ENCODE assay signal across 15 cellular contexts in the genomic region with DNA sequence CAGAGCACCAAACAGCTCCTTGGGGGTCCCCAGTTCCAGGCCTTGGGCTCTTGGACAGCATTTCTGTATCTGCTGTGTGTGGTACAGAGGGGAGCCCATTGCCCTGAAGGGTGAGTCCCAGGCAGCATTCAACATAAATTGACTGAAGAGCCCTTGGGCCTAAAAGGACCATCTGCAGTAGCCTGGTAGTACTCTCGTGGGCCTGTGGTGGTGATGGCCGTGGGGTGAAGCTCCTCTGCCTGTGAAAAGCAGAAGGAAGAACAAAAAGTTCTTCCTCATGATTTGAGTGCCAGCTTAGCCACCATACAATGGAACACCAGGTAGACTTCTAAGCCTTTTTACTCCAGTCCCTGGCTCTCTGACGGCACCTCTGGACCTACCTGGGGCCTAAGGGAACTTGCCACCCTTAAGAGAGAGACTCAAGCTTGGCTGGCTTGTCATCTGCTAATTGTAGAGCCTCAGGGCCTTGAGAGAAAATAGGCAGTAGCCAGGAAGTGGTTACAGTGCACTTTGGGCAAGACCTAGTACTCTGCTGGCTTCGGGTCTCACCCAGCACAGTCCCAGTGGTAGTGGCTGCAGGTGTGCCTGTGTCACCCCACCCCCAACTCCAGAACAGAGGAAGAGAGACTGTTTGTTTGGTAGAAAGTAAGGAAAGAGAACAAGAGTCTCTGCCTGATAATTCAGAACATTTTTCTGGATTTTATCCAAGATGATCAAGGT.
DNase-seq lines count a peak whose midpoint lies in the region; ATAC-seq and TF ChIP-seq lines count a peak whose summit lies in the region.
"Had no signal": no experiment of that assay in that cellular context is flagged by ENCODE, and none has a peak within 500 bp of the region (broad histone marks: within the 10 kb centered on the region; RNA-seq: fewer than 3 reads in every experiment).

No MANE protein-coding gene starts in this region.

- intact Hi-C loops in activated CD8-positive, alpha-beta T cell treated with anti-CD3 and anti-CD28 coated beads for 36 hours (cut with micrococcal nuclease), result no loop called here

- no peaks in the 10 kb centered on the region for H3K36me3 Mint-ChIP-seq in activated CD8-positive, alpha-beta T cell treated with anti-CD3 and anti-CD28 coated beads for 36 hours (ENCODE audit: low read depth)

- ATAC-seq in GM18511 (IDR thresholded peaks at IDR 0.05; ENCODE audit: unreplicated experiment), result peak; percentile 96
- peak; percentile 93 for ATAC-seq in GM21381 (IDR thresholded peaks at IDR 0.05; ENCODE audit: unreplicated experiment)
- ATAC-seq in HG03135 (IDR thresholded peaks at IDR 0.05; ENCODE audit: unreplicated experiment), result peak; percentile 94
- ATAC-seq in activated CD8-positive, alpha-beta T cell treated with anti-CD3 and anti-CD28 coated beads for 36 hours, result peak; percentile 45
- ATAC-seq in HG03571 (IDR thresholded peaks at IDR 0.05; ENCODE audit: unreplicated experiment), result no peak
- ATAC-seq: left ventricle myocardium superior had no signal

- peaks cover 7% of the 10 kb centered on the region for H3K4me1 Mint-ChIP-seq in activated CD8-positive, alpha-beta T cell treated with anti-CD3 and anti-CD28 coated beads for 36 hours (ENCODE audit: low read depth)

- no peak overlapping the region for H3K4me3 Mint-ChIP-seq in activated CD8-positive, alpha-beta T cell treated with anti-CD3 and anti-CD28 coated beads for 36 hours
- H3K4me3 Mint-ChIP-seq: activated naive CD4-positive, alpha-beta T cell treated with anti-CD3 and anti-CD28 coated beads, Interleukin-2, amount 50 U/mL, for 24 hours; dendritic cell treated with granulocyte-macrophage colony-stimulating factor and Interleukin-4, amounts not matched to agents 40 ng/mL and 50 ng/mL, for 4 days had no signal

- CTCF ChIA-PET in activated CD8-positive, alpha-beta T cell treated with anti-CD3 and anti-CD28 coated beads for 36 hours (lab: Charles Lee), result no interaction called here

- TF ChIP-seq CTCF in activated CD8-positive, alpha-beta T cell treated with anti-CD3 and anti-CD28 coated beads for 36 hours (IDR thresholded peaks at IDR 0.05), result no peak

- DNase-seq in activated CD8-positive, alpha-beta T cell treated with anti-CD3 and anti-CD28 coated beads for 36 hours, result no peak
- DNase-seq in stimulated activated naive CD4-positive, alpha-beta T cell treated with Interleukin-2 at 50 U/mL for 16 hours (lab: John Stamatoyannopoulos, UW), result no peak
- DNase-seq in COLO668 (lab: John Stamatoyannopoulos, UW; ENCODE audit: unreplicated experiment), result no peak
- DNase-seq in NCI-H1105 (lab: John Stamatoyannopoulos, UW), result no peak
- DNase-seq: activated CD4-positive, alpha-beta T cell treated with anti-CD3 and anti-CD28 coated beads, Interleukin-2, amount 50 U/mL, for 1 hour; IMR-90; left ventricle myocardium superior; SK-N-SH; tibial artery had no signal

- no peaks in the 10 kb centered on the region for H3K9me3 Mint-ChIP-seq in activated CD8-positive, alpha-beta T cell treated with anti-CD3 and anti-CD28 coated beads for 36 hours
- H3K9me3 Mint-ChIP-seq: activated naive CD4-positive, alpha-beta T cell treated with anti-CD3 and anti-CD28 coated beads, Interleukin-2, amount 50 U/mL, for 24 hours had no signal

- POLR2A ChIA-PET in activated CD8-positive, alpha-beta T cell treated with anti-CD3 and anti-CD28 coated beads for 36 hours (lab: Charles Lee), result no interaction called here

- no peak overlapping the region for H3K27ac Mint-ChIP-seq in activated CD8-positive, alpha-beta T cell treated with anti-CD3 and anti-CD28 coated beads for 36 hours
- H3K27ac Mint-ChIP-seq: activated naive CD4-positive, alpha-beta T cell treated with anti-CD3 and anti-CD28 coated beads, Interleukin-2, amount 50 U/mL, for 24 hours; dendritic cell treated with granulocyte-macrophage colony-stimulating factor and Interleukin-4, amounts not matched to agents 40 ng/mL and 50 ng/mL, for 4 days had no signal

- H3K27me3 Mint-ChIP-seq in activated CD8-positive, alpha-beta T cell treated with anti-CD3 and anti-CD28 coated beads for 36 hours, result peaks cover 1% of the 10 kb centered on the region
- H3K27me3 Mint-ChIP-seq: activated naive CD4-positive, alpha-beta T cell treated with anti-CD3 and anti-CD28 coated beads, Interleukin-2, amount 50 U/mL, for 24 hours; dendritic cell treated with granulocyte-macrophage colony-stimulating factor and Interleukin-4, amounts not matched to agents 40 ng/mL and 50 ng/mL, for 4 days had no signal
